1 cellular context compared by ENCODE assay signal in the genomic region with DNA sequence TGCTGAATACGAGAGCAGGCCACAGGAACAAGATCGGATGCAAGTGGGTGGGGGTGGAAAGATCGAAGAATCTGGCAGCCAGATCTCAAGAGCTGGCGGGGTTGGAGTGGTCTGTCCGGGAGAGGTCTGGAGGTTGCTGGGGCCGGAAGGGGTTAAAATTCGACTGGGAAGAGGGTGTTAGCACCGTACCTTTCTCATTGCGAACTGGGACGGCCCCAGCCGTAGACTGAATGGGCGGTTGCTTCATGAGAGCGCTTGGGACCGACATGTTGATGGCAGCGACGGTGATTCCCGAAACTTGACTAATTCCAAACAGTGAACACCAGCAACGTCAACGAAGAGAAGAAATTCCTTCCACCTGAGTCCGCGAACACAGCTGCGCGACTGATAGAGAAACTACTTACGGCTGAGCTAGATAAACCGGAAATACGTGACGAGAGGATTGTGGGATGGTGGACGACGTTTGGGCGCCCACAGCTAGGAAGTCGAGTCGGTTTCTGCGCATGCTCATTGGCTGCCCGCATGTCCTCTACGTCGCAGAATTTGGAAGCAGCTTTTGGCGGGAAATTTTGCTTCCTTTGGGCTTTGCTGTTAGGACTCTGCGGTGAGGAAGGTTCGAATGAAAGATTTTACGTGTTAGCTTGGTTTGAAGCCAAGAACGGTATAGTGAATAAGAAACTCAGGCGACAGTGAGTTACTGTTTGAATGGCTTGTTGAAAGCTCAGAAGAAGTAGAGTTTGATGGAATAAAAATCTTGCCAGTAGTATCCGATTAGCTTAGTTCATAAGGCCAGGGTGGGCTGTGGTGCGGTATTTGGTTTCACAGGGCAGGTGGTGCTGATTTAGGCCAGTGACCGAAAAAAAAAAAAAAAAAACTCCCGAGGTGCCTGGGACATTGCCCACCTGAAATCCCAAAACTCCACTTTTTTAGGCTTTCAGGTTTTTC.
TF ChIP-seq lines count a peak whose summit lies in the region.

Gene MFAP1, minus strand, starts transcription at position 389 of the 945 bp plus-strand sequence. Its CDS starts 121 bp downstream, at position 268.

TF ChIP-seq in HepG2, 621 proteins besides CTCF, POLR2A, EP300 and RAD21 (continued from another document and continues in another):
- TF ChIP-seq, protein P1, sequence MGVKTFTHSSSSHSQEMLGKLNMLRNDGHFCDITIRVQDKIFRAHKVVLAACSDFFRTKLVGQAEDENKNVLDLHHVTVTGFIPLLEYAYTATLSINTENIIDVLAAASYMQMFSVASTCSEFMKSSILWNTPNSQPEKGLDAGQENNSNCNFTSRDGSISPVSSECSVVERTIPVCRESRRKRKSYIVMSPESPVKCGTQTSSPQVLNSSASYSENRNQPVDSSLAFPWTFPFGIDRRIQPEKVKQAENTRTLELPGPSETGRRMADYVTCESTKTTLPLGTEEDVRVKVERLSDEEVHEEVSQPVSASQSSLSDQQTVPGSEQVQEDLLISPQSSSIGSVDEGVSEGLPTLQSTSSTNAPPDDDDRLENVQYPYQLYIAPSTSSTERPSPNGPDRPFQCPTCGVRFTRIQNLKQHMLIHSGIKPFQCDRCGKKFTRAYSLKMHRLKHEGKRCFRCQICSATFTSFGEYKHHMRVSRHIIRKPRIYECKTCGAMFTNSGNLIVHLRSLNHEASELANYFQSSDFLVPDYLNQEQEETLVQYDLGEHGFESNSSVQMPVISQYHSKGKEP (CRISPR knock-in tag; IDR thresholded peaks at IDR 0.05): no peak
- TF ChIP-seq, protein P2, sequence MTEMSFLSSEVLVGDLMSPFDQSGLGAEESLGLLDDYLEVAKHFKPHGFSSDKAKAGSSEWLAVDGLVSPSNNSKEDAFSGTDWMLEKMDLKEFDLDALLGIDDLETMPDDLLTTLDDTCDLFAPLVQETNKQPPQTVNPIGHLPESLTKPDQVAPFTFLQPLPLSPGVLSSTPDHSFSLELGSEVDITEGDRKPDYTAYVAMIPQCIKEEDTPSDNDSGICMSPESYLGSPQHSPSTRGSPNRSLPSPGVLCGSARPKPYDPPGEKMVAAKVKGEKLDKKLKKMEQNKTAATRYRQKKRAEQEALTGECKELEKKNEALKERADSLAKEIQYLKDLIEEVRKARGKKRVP (CRISPR knock-in tag; IDR thresholded peaks at IDR 0.05): peak in 1 of 2 experiments; percentile 47; a peak in 1 of 4 replicates
- no peak for TF ChIP-seq CHD2 (IDR thresholded peaks at IDR 0.05; ENCODE audit: low read depth, low read length)
- TF ChIP-seq, protein P3, sequence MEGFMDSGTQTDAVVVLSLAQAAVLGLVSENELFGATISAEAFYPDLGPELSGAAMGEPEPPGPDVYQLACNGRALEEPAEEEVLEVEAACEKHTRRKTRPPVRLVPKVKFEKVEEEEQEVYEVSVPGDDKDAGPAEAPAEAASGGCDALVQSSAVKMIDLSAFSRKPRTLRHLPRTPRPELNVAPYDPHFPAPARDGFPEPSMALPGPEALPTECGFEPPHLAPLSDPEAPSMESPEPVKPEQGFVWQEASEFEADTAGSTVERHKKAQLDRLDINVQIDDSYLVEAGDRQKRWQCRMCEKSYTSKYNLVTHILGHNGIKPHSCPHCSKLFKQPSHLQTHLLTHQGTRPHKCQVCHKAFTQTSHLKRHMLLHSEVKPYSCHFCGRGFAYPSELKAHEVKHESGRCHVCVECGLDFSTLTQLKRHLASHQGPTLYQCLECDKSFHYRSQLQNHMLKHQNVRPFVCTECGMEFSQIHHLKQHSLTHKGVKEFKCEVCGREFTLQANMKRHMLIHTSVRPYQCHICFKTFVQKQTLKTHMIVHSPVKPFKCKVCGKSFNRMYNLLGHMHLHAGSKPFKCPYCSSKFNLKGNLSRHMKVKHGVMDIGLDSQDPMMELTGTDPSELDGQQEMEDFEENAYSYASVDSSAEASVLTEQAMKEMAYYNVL (CRISPR knock-in tag; IDR thresholded peaks at IDR 0.05; ENCODE audit: borderline replicate concordance): 0 out of 2 replicates have a peak, but pooled peaks have one; percentile 27
- peak; percentile 62; the same call in 1 of the 2 replicates for TF ChIP-seq ELF3 (CRISPR knock-in tag; IDR thresholded peaks at IDR 0.05)
- TF ChIP-seq TRIM24 (CRISPR knock-in tag; IDR thresholded peaks at IDR 0.05): no peak
- no peak for TF ChIP-seq AKNA (CRISPR knock-in tag; IDR thresholded peaks at IDR 0.05; ENCODE audit: borderline replicate concordance)
- no peak for TF ChIP-seq MATR3 (CRISPR knock-in tag; IDR thresholded peaks at IDR 0.05)
- TF ChIP-seq KMT2B (CRISPR knock-in tag; IDR thresholded peaks at IDR 0.05): peak; percentile 97
- peak; percentile 72 for TF ChIP-seq GMEB2 (CRISPR knock-in tag; IDR thresholded peaks at IDR 0.05; ENCODE audit: low read depth)
- no peak for TF ChIP-seq CCAR2 (optimal IDR thresholded peaks at IDR 0.05; ENCODE audit: low read depth, low read length)
- TF ChIP-seq, protein P4, sequence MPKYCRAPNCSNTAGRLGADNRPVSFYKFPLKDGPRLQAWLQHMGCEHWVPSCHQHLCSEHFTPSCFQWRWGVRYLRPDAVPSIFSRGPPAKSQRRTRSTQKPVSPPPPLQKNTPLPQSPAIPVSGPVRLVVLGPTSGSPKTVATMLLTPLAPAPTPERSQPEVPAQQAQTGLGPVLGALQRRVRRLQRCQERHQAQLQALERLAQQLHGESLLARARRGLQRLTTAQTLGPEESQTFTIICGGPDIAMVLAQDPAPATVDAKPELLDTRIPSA (CRISPR knock-in tag; IDR thresholded peaks at IDR 0.05; ENCODE audit: borderline replicate concordance): peak; percentile 25; the same call in 1 of the 2 replicates
- TF ChIP-seq ZNF512 (CRISPR knock-in tag; IDR thresholded peaks at IDR 0.05): no peak
- TF ChIP-seq ZNF773 (CRISPR knock-in tag; IDR thresholded peaks at IDR 0.05; ENCODE audit: borderline replicate concordance): no peak; the same call in 1 of the 2 replicates
- TF ChIP-seq, protein P5, sequence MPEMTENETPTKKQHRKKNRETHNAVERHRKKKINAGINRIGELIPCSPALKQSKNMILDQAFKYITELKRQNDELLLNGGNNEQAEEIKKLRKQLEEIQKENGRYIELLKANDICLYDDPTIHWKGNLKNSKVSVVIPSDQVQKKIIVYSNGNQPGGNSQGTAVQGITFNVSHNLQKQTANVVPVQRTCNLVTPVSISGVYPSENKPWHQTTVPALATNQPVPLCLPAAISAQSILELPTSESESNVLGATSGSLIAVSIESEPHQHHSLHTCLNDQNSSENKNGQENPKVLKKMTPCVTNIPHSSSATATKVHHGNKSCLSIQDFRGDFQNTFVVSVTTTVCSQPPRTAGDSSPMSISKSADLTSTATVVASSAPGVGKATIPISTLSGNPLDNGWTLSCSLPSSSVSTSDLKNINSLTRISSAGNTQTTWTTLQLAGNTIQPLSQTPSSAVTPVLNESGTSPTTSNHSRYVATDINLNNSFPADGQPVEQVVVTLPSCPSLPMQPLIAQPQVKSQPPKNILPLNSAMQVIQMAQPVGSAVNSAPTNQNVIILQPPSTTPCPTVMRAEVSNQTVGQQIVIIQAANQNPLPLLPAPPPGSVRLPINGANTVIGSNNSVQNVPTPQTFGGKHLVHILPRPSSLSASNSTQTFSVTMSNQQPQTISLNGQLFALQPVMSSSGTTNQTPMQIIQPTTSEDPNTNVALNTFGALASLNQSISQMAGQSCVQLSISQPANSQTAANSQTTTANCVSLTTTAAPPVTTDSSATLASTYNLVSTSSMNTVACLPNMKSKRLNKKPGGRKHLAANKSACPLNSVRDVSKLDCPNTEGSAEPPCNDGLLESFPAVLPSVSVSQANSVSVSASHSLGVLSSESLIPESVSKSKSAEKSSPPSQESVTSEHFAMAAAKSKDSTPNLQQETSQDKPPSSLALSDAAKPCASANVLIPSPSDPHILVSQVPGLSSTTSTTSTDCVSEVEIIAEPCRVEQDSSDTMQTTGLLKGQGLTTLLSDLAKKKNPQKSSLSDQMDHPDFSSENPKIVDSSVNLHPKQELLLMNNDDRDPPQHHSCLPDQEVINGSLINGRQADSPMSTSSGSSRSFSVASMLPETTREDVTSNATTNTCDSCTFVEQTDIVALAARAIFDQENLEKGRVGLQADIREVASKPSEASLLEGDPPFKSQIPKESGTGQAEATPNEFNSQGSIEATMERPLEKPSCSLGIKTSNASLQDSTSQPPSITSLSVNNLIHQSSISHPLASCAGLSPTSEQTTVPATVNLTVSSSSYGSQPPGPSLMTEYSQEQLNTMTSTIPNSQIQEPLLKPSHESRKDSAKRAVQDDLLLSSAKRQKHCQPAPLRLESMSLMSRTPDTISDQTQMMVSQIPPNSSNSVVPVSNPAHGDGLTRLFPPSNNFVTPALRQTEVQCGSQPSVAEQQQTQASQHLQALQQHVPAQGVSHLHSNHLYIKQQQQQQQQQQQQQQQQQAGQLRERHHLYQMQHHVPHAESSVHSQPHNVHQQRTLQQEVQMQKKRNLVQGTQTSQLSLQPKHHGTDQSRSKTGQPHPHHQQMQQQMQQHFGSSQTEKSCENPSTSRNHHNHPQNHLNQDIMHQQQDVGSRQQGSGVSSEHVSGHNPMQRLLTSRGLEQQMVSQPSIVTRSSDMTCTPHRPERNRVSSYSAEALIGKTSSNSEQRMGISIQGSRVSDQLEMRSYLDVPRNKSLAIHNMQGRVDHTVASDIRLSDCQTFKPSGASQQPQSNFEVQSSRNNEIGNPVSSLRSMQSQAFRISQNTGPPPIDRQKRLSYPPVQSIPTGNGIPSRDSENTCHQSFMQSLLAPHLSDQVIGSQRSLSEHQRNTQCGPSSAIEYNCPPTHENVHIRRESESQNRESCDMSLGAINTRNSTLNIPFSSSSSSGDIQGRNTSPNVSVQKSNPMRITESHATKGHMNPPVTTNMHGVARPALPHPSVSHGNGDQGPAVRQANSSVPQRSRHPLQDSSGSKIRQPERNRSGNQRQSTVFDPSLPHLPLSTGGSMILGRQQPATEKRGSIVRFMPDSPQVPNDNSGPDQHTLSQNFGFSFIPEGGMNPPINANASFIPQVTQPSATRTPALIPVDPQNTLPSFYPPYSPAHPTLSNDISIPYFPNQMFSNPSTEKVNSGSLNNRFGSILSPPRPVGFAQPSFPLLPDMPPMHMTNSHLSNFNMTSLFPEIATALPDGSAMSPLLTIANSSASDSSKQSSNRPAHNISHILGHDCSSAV (CRISPR knock-in tag; IDR thresholded peaks at IDR 0.05; ENCODE audit: borderline replicate concordance): no peak
- peak; percentile 37; the same call in 1 of the 2 replicates for TF ChIP-seq ZNF558 (CRISPR knock-in tag; IDR thresholded peaks at IDR 0.05; ENCODE audit: borderline replicate concordance)
- TF ChIP-seq KDM5B (CRISPR knock-in tag; IDR thresholded peaks at IDR 0.05; ENCODE audit: borderline replicate concordance): peak; percentile 73
- TF ChIP-seq FOXA1 (IDR thresholded peaks at IDR 0.05): no peak
- no peak for TF ChIP-seq FOXA1 (CRISPR knock-in tag; IDR thresholded peaks at IDR 0.05)
- TF ChIP-seq CREM (IDR thresholded peaks at IDR 0.05): peak; percentile 88
- TF ChIP-seq CREM (CRISPR knock-in tag; IDR thresholded peaks at IDR 0.05): no peak
